Comparison of ENCODE assay signal across 11 cellular contexts in the genomic region with DNA sequence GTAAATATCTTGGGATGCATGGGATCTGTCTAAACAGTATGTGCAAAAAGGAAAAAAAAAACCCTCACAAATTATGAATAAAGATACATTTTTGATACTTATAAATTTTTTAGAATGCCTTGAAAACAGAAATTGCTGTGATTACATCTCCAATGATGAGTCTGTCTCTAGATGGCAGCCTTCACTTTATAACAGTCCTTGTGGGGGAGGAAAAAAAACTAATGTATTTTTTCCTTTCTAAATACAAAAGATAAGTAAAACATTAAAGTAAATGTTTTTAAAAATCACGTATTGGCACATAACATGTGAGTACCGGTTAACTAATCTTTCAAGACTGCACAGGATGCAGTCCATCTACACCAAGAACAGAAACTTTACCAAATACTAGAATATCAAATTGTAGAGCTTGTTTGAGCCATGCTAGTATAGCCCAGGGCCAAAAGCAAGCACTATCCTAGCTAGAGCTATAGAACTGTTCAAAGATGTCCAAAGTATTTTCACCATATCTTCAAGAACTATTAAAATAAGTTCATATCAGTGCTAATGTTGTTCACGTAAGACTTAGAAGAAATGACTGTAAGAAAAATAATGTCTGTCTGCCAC.
A peak's percentile ranks its signal among the peaks of the same experiment; 100 is the strongest.
DNase-seq lines count a peak whose midpoint lies in the region; ATAC-seq and TF ChIP-seq lines count a peak whose summit lies in the region.
"Had no signal": no experiment of that assay in that cellular context is flagged by ENCODE, and none has a peak within 500 bp of the region (broad histone marks: within the 10 kb centered on the region; RNA-seq: fewer than 3 reads in every experiment).

No MANE protein-coding gene starts in this region.

- DNase-seq in heart right ventricle (no peak), Right ventricle myocardium inferior (ENCODE audit: missing footprints) (no peak), globus pallidus (ENCODE audit: low spot score) (peak; percentile 64), superior temporal gyrus (ENCODE audit: extremely low spot score) (peak; percentile 80), HAP-1 (ENCODE audit: low spot score in 2 of 2) (no peak), COLO668 (lab: John Stamatoyannopoulos, UW; ENCODE audit: unreplicated experiment) (no peak), NCI-H1048 (lab: John Stamatoyannopoulos, UW) (no peak)
- DNase-seq: activated CD8-positive, alpha-beta memory T cell treated with anti-CD3 and anti-CD28 coated beads for 24 hours; NCI-H774 had no signal

- ATAC-seq in heart right ventricle: no peak
- no peak for ATAC-seq in Right ventricle myocardium inferior

- H3K4me1 ChIP-seq in heart right ventricle (peaks cover 0 to 14% (median 0%) of the 10 kb centered on the region in 9 donors), HAP-1 (no peaks in the 10 kb centered on the region)

- H3K27ac ChIP-seq in heart right ventricle (no peak overlapping the region), VCaP (peak overlapping the region; percentile 19; the same call in 1 of the 2 replicates)
- H3K27ac ChIP-seq: neutrophil had no signal

- H3K9me3 ChIP-seq in heart right ventricle (no peaks in the 10 kb centered on the region), HAP-1 (no peaks in the 10 kb centered on the region)
- H3K9me3 ChIP-seq: neutrophil had no signal

- H3K27me3 ChIP-seq in heart right ventricle (no peaks in the 10 kb centered on the region), HAP-1 (ENCODE audit: low read depth) (no peaks in the 10 kb centered on the region)
- H3K27me3 ChIP-seq: neutrophil had no signal

- intact Hi-C loops in heart right ventricle (cut with DNase I) (loop anchor here in 3 of 10 donors (2.0 to 10.0 kb wide), 3 partner anchors 207 to 209 kb away; a partner anchor contains a TSS), Right ventricle myocardium inferior (cut with DNase I) (no loop called here)

- H3K36me3 ChIP-seq in heart right ventricle (peaks cover 0 to 9% (median 0%) of the 10 kb centered on the region in 9 donors), HAP-1 (replicated peaks) (no peaks in the 10 kb centered on the region)
- H3K36me3 ChIP-seq: neutrophil had no signal

- H3K4me3 ChIP-seq in heart right ventricle: no peak overlapping the region
- H3K4me3 ChIP-seq in HAP-1: no peak overlapping the region

- TF ChIP-seq CTCF in heart right ventricle (IDR thresholded peaks at IDR 0.05) (peak in 6 of 9 donors; percentile 22 to 50 (median 36)), VCaP (conservative IDR thresholded peaks at IDR 0.05) (peak; percentile 69)

- in situ Hi-C loops in HAP-1 (cut with MboI; ENCODE audit: low sequenced_read_pairs): loop anchor here (25.0 kb wide), 1 partner anchor 467 kb away; no protein-coding TSS in a partner anchor

- 70 to 81% methylated on average over 3 of the region's 3 CpGs for WGBS in heart right ventricle, 2 donors

Comparison
In these comparisons a context has a peak if more than half of its experiments do, and no peak if none do; other contexts are left out.
1. DNase-seq: peak in globus pallidus (single experiment) and superior temporal gyrus (single experiment); none in heart right ventricle (0 of 2), Right ventricle myocardium inferior (single experiment), HAP-1 (0 of 2), COLO668 (single experiment) and NCI-H1048 (single experiment).